In genomic region chr6:8462694-8463093, GRCh38 we compare ENCODE assay signal across 14 cellular contexts. TPM values are rescaled to one million over a fixed set of nuclear protein-coding genes. Genes with fewer than 3 reads are reported as not detected.
A peak's percentile ranks its signal among the peaks of the same experiment; 100 is the strongest.
DNase-seq lines count a peak whose midpoint lies in the region; ATAC-seq and TF ChIP-seq lines count a peak whose summit lies in the region.
"Had no signal": no experiment of that assay in that cellular context is flagged by ENCODE, and none has a peak within 500 bp of the region (broad histone marks: within the 10 kb centered on the region; RNA-seq: fewer than 3 reads in every experiment).

No MANE protein-coding gene starts in this region.

- CTCF ChIA-PET in PC-9 (lab: Charles Lee): no interaction called here

- no peaks in the 10 kb centered on the region for H4K20me1 ChIP-seq in PC-9 (ENCODE audit: insufficient read depth)

- no peak overlapping the region for H3K4me2 ChIP-seq in PC-9
- H3K4me2 ChIP-seq: GM23338 had no signal

- intact Hi-C loops in breast epithelium (cut with DNase I; ENCODE audit: low total_unique reads): no loop called here
- intact Hi-C loops in left colon (cut with DNase I, micrococcal nuclease): no loop called here
- intact Hi-C loops in thyroid gland (cut with DNase I): no loop called here
- intact Hi-C loops in PC-9 (cut with micrococcal nuclease; ENCODE audit: unreplicated experiment): no loop called here

- no peak for TF ChIP-seq CTCF in breast epithelium (IDR thresholded peaks at IDR 0.05)
- TF ChIP-seq CTCF in C4-2B (conservative IDR thresholded peaks at IDR 0.05): no peak
- no peak for TF ChIP-seq CTCF in thyroid gland (IDR thresholded peaks at IDR 0.05)
- no peak for TF ChIP-seq CTCF in PC-9 (conservative IDR thresholded peaks at IDR 0.05)

- H2AFZ ChIP-seq in PC-9: no peak overlapping the region
- H2AFZ ChIP-seq: GM23338 had no signal

- no peaks in the 10 kb centered on the region for H3K36me3 ChIP-seq in breast epithelium
- H3K36me3 ChIP-seq in thyroid gland: no peaks in the 10 kb centered on the region
- H3K36me3 ChIP-seq in PC-9 (ENCODE audit: low read depth): no peaks in the 10 kb centered on the region

- no peaks in the 10 kb centered on the region for H3F3A ChIP-seq in PC-9 (ENCODE audit: insufficient read depth, low read depth)

- POLR2A ChIA-PET in PC-9 (lab: Charles Lee; ENCODE audit: unreplicated experiment): interaction anchor here (0.7 kb wide), 1 partner anchor 45 kb away, joined by 3 read pairs; no protein-coding TSS in a partner anchor

- DNase-seq in T47D (ENCODE audit: low read depth in 1 of 2, low spot score in 1 of 2): peak; percentile 16 to 80
- no peak for DNase-seq in breast epithelium (ENCODE audit: low spot score in 2 of 2)
- no peak for DNase-seq in left colon
- DNase-seq in thyroid gland: peak; percentile 13 to 33
- DNase-seq in HK-2 (ENCODE audit: unreplicated experiment): no peak
- no peak for DNase-seq in PC-9
- DNase-seq: ACHN; C1 segment of cervical spinal cord; CD4-positive, alpha-beta memory T cell; DND-41; GDM1; H9 had no signal

- in situ Hi-C loops in T47D (cut with HindIII; ENCODE audit: low pct_unique_long_range_greater_than_20kb, low sequenced_read_pairs): no loop called here

- H3K4me1 ChIP-seq in breast epithelium (no peaks in the 10 kb centered on the region), thyroid gland (no peaks in the 10 kb centered on the region), PC-9 (replicated peaks; ENCODE audit: insufficient read depth) (no peaks in the 10 kb centered on the region)

- no peaks in the 10 kb centered on the region for H3K9me2 ChIP-seq in PC-9 (ENCODE audit: insufficient read depth)

- H3K27me3 ChIP-seq in breast epithelium (no peaks in the 10 kb centered on the region), thyroid gland (no peaks in the 10 kb centered on the region), PC-9 (ENCODE audit: insufficient read depth, low read depth) (no peaks in the 10 kb centered on the region)

- H3K9me3 ChIP-seq in breast epithelium (no peaks in the 10 kb centered on the region), thyroid gland (no peaks in the 10 kb centered on the region), PC-9 (ENCODE audit: insufficient read depth, low read depth) (no peaks in the 10 kb centered on the region)

- 79 to 80% methylated on average over 1 of the region's 1 CpG for WGBS in thyroid gland, 2 donors

- ATAC-seq in left colon: peak; percentile 28
- ATAC-seq: GM23338 had no signal

- no TSS peak for BruUV-seq in PC-9 (replicated peaks; lab: Mats Ljungman, UMichigan)

- no peak overlapping the region for H3K4me3 ChIP-seq in breast epithelium
- no peak overlapping the region for H3K4me3 ChIP-seq in thyroid gland (replicated peaks in 1 of 3)
- H3K4me3 ChIP-seq in PC-9: no peak overlapping the region
- H3K4me3 ChIP-seq: GM23338 had no signal

- no peaks in the 10 kb centered on the region for H3K79me2 ChIP-seq in PC-9 (ENCODE audit: low read depth)

- TF ChIP-seq POLR2A in breast epithelium (IDR thresholded peaks at IDR 0.05) (no peak), thyroid gland (IDR thresholded peaks at IDR 0.05) (no peak)

- H3K27ac ChIP-seq in breast epithelium (no peak overlapping the region), C4-2B (peak overlapping the region; percentile 71), thyroid gland (no peak overlapping the region), PC-9 (no peak overlapping the region)

RNA-seq across cellular contexts. Expression of gene SLC35B3, which starts 27.3 kb away (rescaled TPM):
- 10 to 100 TPM; 16.0 to 19.3 (median 16.1) TPM for total RNA-seq in breast epithelium
- 10 to 100 TPM; 44.1 to 45.7 TPM for total RNA-seq in left colon
- 10 to 100 TPM; 25.0 to 34.6 (median 28.4) TPM for total RNA-seq in thyroid gland
- total RNA-seq in PC-9 (2021): 12.4 and 16.7 TPM in 2 replicates

Comparison
In these comparisons a context has a peak if more than half of its experiments do, and no peak if none do; other contexts are left out.
1. DNase-seq: peak in T47D (2 of 2) and thyroid gland (2 of 2); none in breast epithelium (0 of 2), left colon (0 of 2), HK-2 (single experiment) and PC-9 (0 of 2).